1 cellular context compared by ENCODE assay signal in the genomic region with DNA sequence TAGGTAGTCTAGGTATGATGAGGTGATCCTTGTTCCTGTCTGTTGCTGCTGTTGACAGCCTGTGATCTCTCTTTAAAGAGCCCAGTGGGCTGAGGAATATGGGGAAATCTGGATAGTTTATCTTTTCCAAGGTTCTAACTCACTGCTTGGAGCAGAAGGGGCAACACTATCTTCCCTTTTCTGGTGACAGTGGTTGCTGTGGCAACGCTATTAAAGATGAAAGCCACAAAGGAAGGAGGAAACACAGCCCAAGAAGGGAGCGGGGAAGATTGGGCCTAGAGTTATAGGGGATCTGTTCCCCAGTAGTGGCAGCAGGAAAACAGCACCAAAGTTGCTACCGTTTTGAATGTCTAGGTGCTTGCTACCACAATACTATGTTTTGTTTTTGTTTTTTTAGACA.
TF ChIP-seq lines count a peak whose summit lies in the region.

No MANE protein-coding gene starts in this region.

TF ChIP-seq in K562, 482 proteins besides CTCF, POLR2A, EP300 and RAD21:
- TF ChIP-seq SMARCE1 (IDR thresholded peaks at IDR 0.05) (no peak), RFX1 (IDR thresholded peaks at IDR 0.05) (peak; percentile 73), PURB (CRISPR knock-in tag; IDR thresholded peaks at IDR 0.05; ENCODE audit: low read depth) (no peak)
